32 cellular contexts compared by ENCODE assay signal in the genomic region with DNA sequence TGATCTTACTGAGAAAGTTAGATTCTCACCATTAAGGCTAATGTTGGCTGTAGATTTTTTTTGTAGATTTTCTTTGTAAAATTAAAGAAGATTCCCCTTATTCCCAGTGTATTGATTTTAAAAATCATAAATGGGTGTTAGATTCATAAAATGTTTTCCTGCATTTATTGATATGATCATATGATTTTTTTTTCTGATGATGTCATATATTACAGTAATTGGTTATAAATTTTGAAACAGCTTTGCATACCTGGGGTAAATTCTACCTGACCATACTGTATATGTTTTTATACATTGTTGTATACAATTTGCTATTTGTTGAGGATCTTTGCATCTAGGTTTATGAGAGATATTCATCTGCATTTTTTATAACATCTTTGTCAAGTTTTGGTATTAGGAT.
"Had no signal": no experiment of that assay in that cellular context is flagged by ENCODE, and none has a peak within 500 bp of the region (broad histone marks: within the 10 kb centered on the region; RNA-seq: fewer than 3 reads in every experiment).

No MANE protein-coding gene starts in this region.

- H3K27me3 ChIP-seq: neutrophil, spleen, suprapubic skin, testis, tibial artery, transverse colon, upper lobe of right lung, uterus had no signal

- H3K9me3 ChIP-seq: neutrophil, psoas muscle, suprapubic skin, testis, transverse colon, upper lobe of right lung, uterus had no signal

- H2AFZ ChIP-seq: parathyroid adenoma had no signal

- ATAC-seq: naive thymus-derived CD8-positive, alpha-beta T cell; natural killer cell treated with Interleukin-12 subunit alpha and Interleukin-12 subunit beta and Interleukin-15 and Interleukin-18, amount 100 ng/mL, for 72 hours; psoas muscle; right cardiac atrium; sciatic nerve; stimulated activated memory B cell treated with anti-CD40 and anti-IgM and Interleukin-4, amounts not matched to agents 10 μg/mL and 1 μg/mL and 100 μg/mL, for 72 hours; stimulated activated naive CD8-positive, alpha-beta T cell treated with anti-CD3 and anti-CD28 coated beads, Interleukin-15, amount 100 ng/mL, for 72 hours; stimulated activated naive CD8-positive, alpha-beta T cell treated with anti-CD3 and anti-CD28 coated beads, Interleukin-15, Interleukin-2, amounts not matched to agents 100 U/mL and 50 U/mL, for 24 hours; upper lobe of right lung had no signal

- H3K36me3 ChIP-seq: neutrophil, spleen, suprapubic skin, tibial artery, transverse colon, upper lobe of right lung, uterus had no signal

- H3K4me3 ChIP-seq: psoas muscle, skin epidermis, smooth muscle cell, spleen, suprapubic skin, testis, tibial artery, transverse colon, upper lobe of right lung, uterus had no signal

- H3K9me3 Mint-ChIP-seq: stimulated activated memory B cell treated with anti-CD40 and anti-IgM and Interleukin-4, amounts not matched to agents 10 μg/mL and 1 μg/mL and 100 μg/mL, for 72 hours had no signal

- H3K27ac ChIP-seq: neutrophil, parathyroid adenoma, psoas muscle, skin epidermis, spleen, suprapubic skin, testis, tibial artery, transverse colon, upper lobe of right lung, uterus had no signal

- H3K9ac ChIP-seq: parathyroid adenoma had no signal

- H3K27ac Mint-ChIP-seq: naive thymus-derived CD8-positive, alpha-beta T cell; natural killer cell treated with Interleukin-12 subunit alpha and Interleukin-12 subunit beta and Interleukin-15 and Interleukin-18, amount 100 ng/mL, for 72 hours; nephron progenitor cell; progenitor cell of endocrine pancreas; stimulated activated memory B cell treated with anti-CD40 and anti-IgM and Interleukin-4, amounts not matched to agents 10 μg/mL and 1 μg/mL and 100 μg/mL, for 72 hours; stimulated activated naive CD8-positive, alpha-beta T cell treated with anti-CD3 and anti-CD28 coated beads, Interleukin-15, amount 100 ng/mL, for 72 hours; type B pancreatic cell had no signal

- H3K27me3 Mint-ChIP-seq: naive thymus-derived CD8-positive, alpha-beta T cell; natural killer cell treated with Interleukin-12 subunit alpha and Interleukin-12 subunit beta and Interleukin-15 and Interleukin-18, amount 100 ng/mL, for 72 hours; progenitor cell of endocrine pancreas; stimulated activated memory B cell treated with anti-CD40 and anti-IgM and Interleukin-4, amounts not matched to agents 10 μg/mL and 1 μg/mL and 100 μg/mL, for 72 hours; stimulated activated naive CD8-positive, alpha-beta T cell treated with anti-CD3 and anti-CD28 coated beads, Interleukin-15, amount 100 ng/mL, for 72 hours; type B pancreatic cell had no signal

- H3K4me2 ChIP-seq: smooth muscle cell had no signal

- DNase-seq: naive thymus-derived CD8-positive, alpha-beta T cell; nephron progenitor cell; nucleus accumbens; posterior cingulate gyrus; psoas muscle; right cardiac atrium; spleen; stimulated activated CD4-positive, alpha-beta T cell treated with anti-CD3 and anti-CD28 coated beads, Interleukin-12 subunit alpha, Interleukin-12 subunit beta, amount 100 ng/mL, for 4 hours; stimulated activated CD4-positive, alpha-beta T cell treated with anti-CD3 and anti-CD28 coated beads, Interleukin-1b, Interleukin-23, amount 100 ng/mL, for 48 hours; stimulated activated CD4-positive, alpha-beta T cell treated with anti-CD3 and anti-CD28 coated beads, Interleukin-4, amount 100 ng/mL, for 1 hour; stimulated activated CD4-positive, alpha-beta T cell treated with anti-CD3 and anti-CD28 coated beads, Interleukin-4, amount 100 ng/mL, for 4 hours; stimulated activated CD8-positive, alpha-beta memory T cell treated with anti-CD3 and anti-CD28 coated beads, Interleukin-4, amount 100 ng/mL, for 48 hours; stimulated activated naive CD4-positive, alpha-beta T cell; stimulated activated naive CD8-positive, alpha-beta T cell treated with anti-CD3 and anti-CD28 coated beads, Interleukin-15, amount 100 ng/mL, for 72 hours; stimulated activated naive CD8-positive, alpha-beta T cell treated with anti-CD3 and anti-CD28 coated beads, Interleukin-15, Interleukin-2, amounts not matched to agents 100 U/mL and 50 U/mL, for 24 hours; substantia nigra; testis; tibial artery; transverse colon; upper lobe of right lung; uterus had no signal

- H3K4me1 Mint-ChIP-seq: naive thymus-derived CD8-positive, alpha-beta T cell; nephron progenitor cell; neural crest cell; stimulated activated memory B cell treated with anti-CD40 and anti-IgM and Interleukin-4, amounts not matched to agents 10 μg/mL and 1 μg/mL and 100 μg/mL, for 72 hours; stimulated activated naive CD8-positive, alpha-beta T cell treated with anti-CD3 and anti-CD28 coated beads, Interleukin-15, amount 100 ng/mL, for 72 hours had no signal

- H3K36me3 Mint-ChIP-seq: naive thymus-derived CD8-positive, alpha-beta T cell; stimulated activated memory B cell treated with anti-CD40 and anti-IgM and Interleukin-4, amounts not matched to agents 10 μg/mL and 1 μg/mL and 100 μg/mL, for 72 hours; type B pancreatic cell had no signal

- H3K79me2 ChIP-seq: parathyroid adenoma had no signal

- H3K4me1 ChIP-seq: parathyroid adenoma, psoas muscle, spleen, suprapubic skin, testis, tibial artery, transverse colon, upper lobe of right lung, uterus had no signal

- H3K4me3 Mint-ChIP-seq: naive thymus-derived CD8-positive, alpha-beta T cell; natural killer cell treated with Interleukin-12 subunit alpha and Interleukin-12 subunit beta and Interleukin-15 and Interleukin-18, amount 100 ng/mL, for 72 hours; nephron progenitor cell; neural crest cell; stimulated activated memory B cell treated with anti-CD40 and anti-IgM and Interleukin-4, amounts not matched to agents 10 μg/mL and 1 μg/mL and 100 μg/mL, for 72 hours; stimulated activated naive CD8-positive, alpha-beta T cell treated with anti-CD3 and anti-CD28 coated beads, Interleukin-15, amount 100 ng/mL, for 72 hours; type B pancreatic cell had no signal
